ENCODE assay signal across 10 cellular contexts in genomic region chr2:61282104-61282590, GRCh38.
"Had no signal": no experiment of that assay in that cellular context is flagged by ENCODE, and none has a peak within 500 bp of the region (broad histone marks: within the 10 kb centered on the region; RNA-seq: fewer than 3 reads in every experiment).

No MANE protein-coding gene starts in this region.

- H3K9me3 Mint-ChIP-seq: HFFc6, IgD-negative memory B cell had no signal

- H3K4me1 Mint-ChIP-seq: IgD-negative memory B cell had no signal

- H3K4me3 ChIP-seq: GM23248, HAP-1 had no signal

- H3K27ac ChIP-seq: GM23248, HL-60 had no signal

- H3K27me3 Mint-ChIP-seq: IgD-negative memory B cell had no signal

- DNase-seq: GM23248, GOT3, H7, HFFc6, KBM-7 had no signal

- H3K9me3 ChIP-seq: HAP-1 had no signal

- H2AFZ ChIP-seq: GM23248 had no signal

- H3K4me3 Mint-ChIP-seq: HFFc6, IgD-negative memory B cell had no signal

- ATAC-seq: HCT116, HepG2 had no signal

- H3K9ac ChIP-seq: GM23248 had no signal

- H3K27ac Mint-ChIP-seq: HFFc6 had no signal
